12 cellular contexts compared by ENCODE assay signal in the genomic region with DNA sequence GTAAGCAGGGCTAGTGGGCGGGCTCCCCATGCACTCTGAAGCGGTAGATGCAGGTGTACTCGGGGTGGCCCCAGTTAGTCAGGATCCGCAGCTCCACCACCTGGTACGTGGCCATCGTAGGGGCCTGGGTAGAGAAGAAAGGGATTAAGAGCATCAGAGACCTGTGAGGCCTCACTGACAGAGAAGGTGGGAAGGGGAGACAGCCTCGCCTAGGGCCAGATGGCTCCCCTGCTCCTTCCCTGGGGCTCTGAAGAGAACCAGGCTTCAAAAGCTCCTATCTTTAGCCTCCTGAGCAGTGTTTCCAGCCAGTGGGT. TPM values are rescaled to one million over a fixed set of nuclear protein-coding genes. Genes with fewer than 3 reads are reported as not detected.
DNase-seq lines count a peak whose midpoint lies in the region; ATAC-seq and TF ChIP-seq lines count a peak whose summit lies in the region.
"Had no signal": no experiment of that assay in that cellular context is flagged by ENCODE, and none has a peak within 500 bp of the region (broad histone marks: within the 10 kb centered on the region; RNA-seq: fewer than 3 reads in every experiment).

No MANE protein-coding gene starts in this region.

- peaks cover 52% of the 10 kb centered on the region for H3K4me1 Mint-ChIP-seq in activated T-cell treated with anti-CD3 and anti-CD28 coated beads, Interleukin-2, amount 50 U/mL, for 24 hours (ENCODE audit: low read depth)
- H3K4me1 Mint-ChIP-seq in activated naive CD8-positive, alpha-beta T cell treated with anti-CD3 and anti-CD28 coated beads, Interleukin-2, amount 10 ng/mL, durations not matched to agents 7 days and 5 days = peaks cover 23% of the 10 kb centered on the region
- peaks cover 56% of the 10 kb centered on the region for H3K4me1 Mint-ChIP-seq in stimulated activated effector memory CD8-positive, alpha-beta T cell treated with anti-CD3 and anti-CD28 coated beads, Interleukin-12 subunit alpha, Interleukin-12 subunit beta, amount 100 ng/mL, for 72 hours

- H3K27ac ChIP-seq in prostate gland = peak overlapping the region in 1 of 2 donors; percentile 66

- WGBS in prostate gland = 84% methylated on average over 7 of the region's 7 CpGs

- no peak for DNase-seq in activated T-cell treated with anti-CD3 and anti-CD28 coated beads, Interleukin-2, amount 50 U/mL, for 24 hours
- no peak for DNase-seq in activated T-cell treated with anti-CD3 and anti-CD28 coated beads, Interleukin-2, amount 50 U/mL, for 1 hour
- no peak for DNase-seq in activated naive CD8-positive, alpha-beta T cell treated with anti-CD3 and anti-CD28 coated beads, Interleukin-2, amount 10 ng/mL, durations not matched to agents 7 days and 5 days
- DNase-seq in stimulated activated effector memory CD8-positive, alpha-beta T cell treated with anti-CD3 and anti-CD28 coated beads, Interleukin-12 subunit alpha, Interleukin-12 subunit beta, amount 100 ng/mL, for 72 hours (ENCODE audit: low spot score in 2 of 2) = no peak
- DNase-seq in prostate gland (ENCODE audit: low spot score) = no peak
- DNase-seq in SKM-1 (lab: John Stamatoyannopoulos, UW; ENCODE audit: unreplicated experiment) = no peak
- DNase-seq: EL; NCI-H2081 treated with DMSO at 0.1 percent for 48 hours; stimulated activated CD4-positive, alpha-beta T cell treated with anti-CD3 and anti-CD28 coated beads, Interleukin-4, amount 100 ng/mL, for 24 hours; T-helper 1 cell had no signal

- no peak for TF ChIP-seq CTCF in prostate gland (IDR thresholded peaks at IDR 0.05)

- no peaks in the 10 kb centered on the region for H3K27me3 Mint-ChIP-seq in activated T-cell treated with anti-CD3 and anti-CD28 coated beads, Interleukin-2, amount 50 U/mL, for 24 hours
- no peaks in the 10 kb centered on the region for H3K27me3 Mint-ChIP-seq in activated naive CD8-positive, alpha-beta T cell treated with anti-CD3 and anti-CD28 coated beads, Interleukin-2, amount 10 ng/mL, durations not matched to agents 7 days and 5 days

- H3K36me3 ChIP-seq in prostate gland = peaks cover 37 to 54% of the 10 kb centered on the region in 2 donors

- peak overlapping the region; percentile 83 for H3K27ac Mint-ChIP-seq in activated T-cell treated with anti-CD3 and anti-CD28 coated beads, Interleukin-2, amount 50 U/mL, for 24 hours
- H3K27ac Mint-ChIP-seq in activated naive CD8-positive, alpha-beta T cell treated with anti-CD3 and anti-CD28 coated beads, Interleukin-2, amount 10 ng/mL, durations not matched to agents 7 days and 5 days = peak overlapping the region; percentile 73
- peak overlapping the region; percentile 93 for H3K27ac Mint-ChIP-seq in stimulated activated effector memory CD8-positive, alpha-beta T cell treated with anti-CD3 and anti-CD28 coated beads, Interleukin-12 subunit alpha, Interleukin-12 subunit beta, amount 100 ng/mL, for 72 hours

- H3K9me3 Mint-ChIP-seq in activated T-cell treated with anti-CD3 and anti-CD28 coated beads, Interleukin-2, amount 50 U/mL, for 24 hours = no peaks in the 10 kb centered on the region
- H3K9me3 Mint-ChIP-seq in activated naive CD8-positive, alpha-beta T cell treated with anti-CD3 and anti-CD28 coated beads, Interleukin-2, amount 10 ng/mL, durations not matched to agents 7 days and 5 days = no peaks in the 10 kb centered on the region
- no peaks in the 10 kb centered on the region for H3K9me3 Mint-ChIP-seq in stimulated activated effector memory CD8-positive, alpha-beta T cell treated with anti-CD3 and anti-CD28 coated beads, Interleukin-12 subunit alpha, Interleukin-12 subunit beta, amount 100 ng/mL, for 72 hours

- H3K4me1 ChIP-seq in prostate gland (replicated peaks) = peaks cover 8% of the 10 kb centered on the region

- H3K4me3 Mint-ChIP-seq in activated T-cell treated with anti-CD3 and anti-CD28 coated beads, Interleukin-2, amount 50 U/mL, for 24 hours = no peak overlapping the region
- no peak overlapping the region for H3K4me3 Mint-ChIP-seq in activated naive CD8-positive, alpha-beta T cell treated with anti-CD3 and anti-CD28 coated beads, Interleukin-2, amount 10 ng/mL, durations not matched to agents 7 days and 5 days
- no peak overlapping the region for H3K4me3 Mint-ChIP-seq in stimulated activated effector memory CD8-positive, alpha-beta T cell treated with anti-CD3 and anti-CD28 coated beads, Interleukin-12 subunit alpha, Interleukin-12 subunit beta, amount 100 ng/mL, for 72 hours

- TF ChIP-seq POLR2A in prostate gland (IDR thresholded peaks at IDR 0.05) = no peak

- H3K36me3 Mint-ChIP-seq in activated T-cell treated with anti-CD3 and anti-CD28 coated beads, Interleukin-2, amount 50 U/mL, for 24 hours (ENCODE audit: low read depth) = peaks cover 100% of the 10 kb centered on the region
- H3K36me3 Mint-ChIP-seq in activated naive CD8-positive, alpha-beta T cell treated with anti-CD3 and anti-CD28 coated beads, Interleukin-2, amount 10 ng/mL, durations not matched to agents 7 days and 5 days = peaks cover 33% of the 10 kb centered on the region
- peaks cover 100% of the 10 kb centered on the region for H3K36me3 Mint-ChIP-seq in stimulated activated effector memory CD8-positive, alpha-beta T cell treated with anti-CD3 and anti-CD28 coated beads, Interleukin-12 subunit alpha, Interleukin-12 subunit beta, amount 100 ng/mL, for 72 hours

- POLR2A ChIA-PET in activated naive CD8-positive, alpha-beta T cell treated with anti-CD3 and anti-CD28 coated beads, Interleukin-2, amount 10 ng/mL, durations not matched to agents 7 days and 5 days (lab: Charles Lee) = interaction anchor here (0.6 to 16.1 kb wide), 5 partner anchors 11 to 195 kb away, joined by 4 to 386 read pairs (median 4); a partner anchor contains a TSS

- no peak overlapping the region for H3K4me3 ChIP-seq in prostate gland
- H3K4me3 ChIP-seq: body of pancreas, thoracic aorta had no signal

- no peaks in the 10 kb centered on the region for H3K27me3 ChIP-seq in prostate gland (replicated peaks; ENCODE audit: insufficient read depth)
- H3K27me3 ChIP-seq: body of pancreas had no signal

- no peak for ATAC-seq in activated naive CD8-positive, alpha-beta T cell treated with anti-CD3 and anti-CD28 coated beads, Interleukin-2, amount 10 ng/mL, durations not matched to agents 7 days and 5 days (ENCODE audit: low read depth)
- no peak for ATAC-seq in stimulated activated effector memory CD8-positive, alpha-beta T cell treated with anti-CD3 and anti-CD28 coated beads, Interleukin-12 subunit alpha, Interleukin-12 subunit beta, amount 100 ng/mL, for 72 hours
- ATAC-seq: body of pancreas had no signal

- no peaks in the 10 kb centered on the region for H3K9me3 ChIP-seq in prostate gland
- H3K9me3 ChIP-seq: body of pancreas, thoracic aorta had no signal

- intact Hi-C loops in prostate gland (cut with DNase I) = no loop called here

RNA-seq across cellular contexts. Expression of a gene that starts 19.6 kb away (rescaled TPM):
- 100 to 1,000 TPM; 607 to 626 TPM for total RNA-seq in activated naive CD8-positive, alpha-beta T cell treated with anti-CD3 and anti-CD28 coated beads, Interleukin-2, amount 10 ng/mL, durations not matched to agents 7 days and 5 days
- 100 to 1,000 TPM; 401 to 445 TPM for total RNA-seq in prostate gland

RNA-seq across cellular contexts. Expression of a gene that starts 30.5 kb away (rescaled TPM):
- total RNA-seq in activated naive CD8-positive, alpha-beta T cell treated with anti-CD3 and anti-CD28 coated beads, Interleukin-2, amount 10 ng/mL, durations not matched to agents 7 days and 5 days = 10 to 100 TPM; 98.6 TPM
- 10 to 100 TPM; 61.9 to 74.5 TPM for total RNA-seq in prostate gland

RNA-seq across cellular contexts. Expression of a gene that starts 35.5 kb away (rescaled TPM):
- total RNA-seq in activated naive CD8-positive, alpha-beta T cell treated with anti-CD3 and anti-CD28 coated beads, Interleukin-2, amount 10 ng/mL, durations not matched to agents 7 days and 5 days = 10 to 100 TPM; 59.1 to 61.6 TPM
- total RNA-seq in prostate gland = 10 to 100 TPM; 56.7 to 69.2 TPM

RNA-seq across cellular contexts. Expression of a gene that starts 54.5 kb away (rescaled TPM):
- 10 to 100 TPM; 58.7 to 60.4 TPM for total RNA-seq in activated naive CD8-positive, alpha-beta T cell treated with anti-CD3 and anti-CD28 coated beads, Interleukin-2, amount 10 ng/mL, durations not matched to agents 7 days and 5 days
- 10 to 100 TPM; 44.5 to 50.8 TPM for total RNA-seq in prostate gland

RNA-seq across cellular contexts. Expression of a gene that starts 57.7 kb away (rescaled TPM):
- total RNA-seq in activated naive CD8-positive, alpha-beta T cell treated with anti-CD3 and anti-CD28 coated beads, Interleukin-2, amount 10 ng/mL, durations not matched to agents 7 days and 5 days = 10 to 100 TPM in 1 of 2 experiments, 1 to 10 TPM in 1; 9.3 to 12.0 TPM
- 10 to 100 TPM; 36.9 to 41.8 TPM for total RNA-seq in prostate gland
